Comparison of ENCODE assay signal across 29 cellular contexts in genomic region chr12:99879439-99879838, GRCh38.
"Had no signal": no experiment of that assay in that cellular context is flagged by ENCODE, and none has a peak within 500 bp of the region (broad histone marks: within the 10 kb centered on the region; RNA-seq: fewer than 3 reads in every experiment).

No MANE protein-coding gene starts in this region.

- H3K4me3 ChIP-seq: stomach, suprapubic skin, testis, thoracic aorta, thyroid gland, tibial artery, tibial nerve, transverse colon, upper lobe of left lung, upper lobe of right lung, uterus, vagina had no signal

- FAIRE-seq: urothelium cell line had no signal

- ATAC-seq: stimulated activated effector memory CD8-positive, alpha-beta T cell treated with anti-CD3 and anti-CD28 coated beads, Interleukin-12 subunit alpha, Interleukin-12 subunit beta, amount 100 ng/mL, for 72 hours; stimulated activated memory B cell treated with anti-CD40 and anti-IgM and Interleukin-4, amounts not matched to agents 10 μg/mL and 1 μg/mL and 100 μg/mL, for 72 hours; stimulated activated naive B cell treated with anti-CD40 and anti-IgM and Interleukin-4, amounts not matched to agents 10 μg/mL and 1 μg/mL and 100 μg/mL, for 72 hours; stimulated activated naive CD8-positive, alpha-beta T cell treated with anti-CD3 and anti-CD28 coated beads, Interleukin-15, amount 100 ng/mL, for 72 hours; stimulated activated naive CD8-positive, alpha-beta T cell treated with anti-CD3 and anti-CD28 coated beads, Interleukin-15, Interleukin-2, amounts not matched to agents 100 U/mL and 50 U/mL, for 24 hours; upper lobe of right lung had no signal

- H3K36me3 Mint-ChIP-seq: stimulated activated effector memory CD8-positive, alpha-beta T cell treated with anti-CD3 and anti-CD28 coated beads, Interleukin-12 subunit alpha, Interleukin-12 subunit beta, amount 100 ng/mL, for 72 hours; stimulated activated memory B cell treated with anti-CD40 and anti-IgM and Interleukin-4, amounts not matched to agents 10 μg/mL and 1 μg/mL and 100 μg/mL, for 72 hours; stimulated activated naive B cell treated with anti-CD40 and anti-IgM and Interleukin-4, amounts not matched to agents 10 μg/mL and 1 μg/mL and 100 μg/mL, for 72 hours; type B pancreatic cell had no signal

- DNase-seq: stimulated activated CD4-positive, alpha-beta T cell treated with anti-CD3 and anti-CD28 coated beads, Interleukin-2, amount 100 ng/mL, for 48 hours; stimulated activated CD4-positive, alpha-beta T cell treated with anti-CD3 and anti-CD28 coated beads, Interleukin-4, amount 100 ng/mL, for 1 hour; stimulated activated CD4-positive, alpha-beta T cell treated with anti-CD3 and anti-CD28 coated beads, Interleukin-4, amount 100 ng/mL, for 24 hours; stimulated activated CD4-positive, alpha-beta T cell treated with anti-CD3 and anti-CD28 coated beads, Interleukin-4, amount 100 ng/mL, for 4 hours; stimulated activated CD8-positive, alpha-beta memory T cell treated with anti-CD3 and anti-CD28 coated beads, Interleukin-4, amount 100 ng/mL, for 48 hours; stimulated activated naive B cell treated with anti-CD40 and anti-IgM and Interleukin-4, amounts not matched to agents 10 μg/mL and 1 μg/mL and 100 μg/mL, for 72 hours; stimulated activated naive CD4-positive, alpha-beta T cell; stimulated activated naive CD4-positive, alpha-beta T cell treated with Interleukin-2 at 50 U/mL for 16 hours; stimulated activated naive CD8-positive, alpha-beta T cell treated with anti-CD3 and anti-CD28 coated beads, Interleukin-15, amount 100 ng/mL, for 72 hours; stimulated activated naive CD8-positive, alpha-beta T cell treated with anti-CD3 and anti-CD28 coated beads, Interleukin-15, Interleukin-2, amounts not matched to agents 100 U/mL and 50 U/mL, for 24 hours; stomach; substantia nigra; testis; thyroid gland; tibial artery; transverse colon; trophoblast cell; upper lobe of left lung; upper lobe of right lung; uterus had no signal

- H3K4me1 Mint-ChIP-seq: stimulated activated effector memory CD8-positive, alpha-beta T cell treated with anti-CD3 and anti-CD28 coated beads, Interleukin-12 subunit alpha, Interleukin-12 subunit beta, amount 100 ng/mL, for 72 hours; stimulated activated memory B cell treated with anti-CD40 and anti-IgM and Interleukin-4, amounts not matched to agents 10 μg/mL and 1 μg/mL and 100 μg/mL, for 72 hours; stimulated activated naive B cell treated with anti-CD40 and anti-IgM and Interleukin-4, amounts not matched to agents 10 μg/mL and 1 μg/mL and 100 μg/mL, for 72 hours; stimulated activated naive CD8-positive, alpha-beta T cell treated with anti-CD3 and anti-CD28 coated beads, Interleukin-15, amount 100 ng/mL, for 72 hours had no signal

- H3K9me3 Mint-ChIP-seq: stimulated activated memory B cell treated with anti-CD40 and anti-IgM and Interleukin-4, amounts not matched to agents 10 μg/mL and 1 μg/mL and 100 μg/mL, for 72 hours; stimulated activated naive B cell treated with anti-CD40 and anti-IgM and Interleukin-4, amounts not matched to agents 10 μg/mL and 1 μg/mL and 100 μg/mL, for 72 hours; stimulated activated naive CD8-positive, alpha-beta T cell treated with anti-CD3 and anti-CD28 coated beads, Interleukin-15, Interleukin-2, amounts not matched to agents 100 ng/mL and 50 ng/mL, for 24 hours; type B pancreatic cell had no signal

- H3K9me3 ChIP-seq: stomach, suprapubic skin, testis, thoracic aorta, thyroid gland, tibial artery, tibial nerve, transverse colon, upper lobe of left lung, upper lobe of right lung, uterus, vagina had no signal

- H3K27ac Mint-ChIP-seq: stimulated activated effector memory CD8-positive, alpha-beta T cell treated with anti-CD3 and anti-CD28 coated beads, Interleukin-12 subunit alpha, Interleukin-12 subunit beta, amount 100 ng/mL, for 72 hours; stimulated activated memory B cell treated with anti-CD40 and anti-IgM and Interleukin-4, amounts not matched to agents 10 μg/mL and 1 μg/mL and 100 μg/mL, for 72 hours; stimulated activated naive B cell treated with anti-CD40 and anti-IgM and Interleukin-4, amounts not matched to agents 10 μg/mL and 1 μg/mL and 100 μg/mL, for 72 hours; stimulated activated naive CD8-positive, alpha-beta T cell treated with anti-CD3 and anti-CD28 coated beads, Interleukin-15, amount 100 ng/mL, for 72 hours; stimulated activated naive CD8-positive, alpha-beta T cell treated with anti-CD3 and anti-CD28 coated beads, Interleukin-15, Interleukin-2, amounts not matched to agents 100 ng/mL and 50 ng/mL, for 24 hours; type B pancreatic cell had no signal

- H3K27me3 Mint-ChIP-seq: stimulated activated memory B cell treated with anti-CD40 and anti-IgM and Interleukin-4, amounts not matched to agents 10 μg/mL and 1 μg/mL and 100 μg/mL, for 72 hours; stimulated activated naive B cell treated with anti-CD40 and anti-IgM and Interleukin-4, amounts not matched to agents 10 μg/mL and 1 μg/mL and 100 μg/mL, for 72 hours; stimulated activated naive CD8-positive, alpha-beta T cell treated with anti-CD3 and anti-CD28 coated beads, Interleukin-15, amount 100 ng/mL, for 72 hours; stimulated activated naive CD8-positive, alpha-beta T cell treated with anti-CD3 and anti-CD28 coated beads, Interleukin-15, Interleukin-2, amounts not matched to agents 100 ng/mL and 50 ng/mL, for 24 hours; type B pancreatic cell had no signal

- H3K36me3 ChIP-seq: stomach, suprapubic skin, thoracic aorta, thyroid gland, tibial artery, tibial nerve, transverse colon, upper lobe of left lung, upper lobe of right lung, uterus, vagina had no signal

- H3K4me1 ChIP-seq: stomach, suprapubic skin, testis, thyroid gland, tibial nerve, transverse colon, upper lobe of left lung, upper lobe of right lung, uterus, vagina had no signal

- H3K27me3 ChIP-seq: stomach, suprapubic skin, testis, thyroid gland, tibial artery, tibial nerve, transverse colon, upper lobe of left lung, upper lobe of right lung, uterus, vagina had no signal

- H3K27ac ChIP-seq: stomach, suprapubic skin, testis, thoracic aorta, thyroid gland, tibial artery, tibial nerve, transverse colon, upper lobe of left lung, upper lobe of right lung, uterus, vagina had no signal

- H3K4me3 Mint-ChIP-seq: stimulated activated effector memory CD8-positive, alpha-beta T cell treated with anti-CD3 and anti-CD28 coated beads, Interleukin-12 subunit alpha, Interleukin-12 subunit beta, amount 100 ng/mL, for 72 hours; stimulated activated memory B cell treated with anti-CD40 and anti-IgM and Interleukin-4, amounts not matched to agents 10 μg/mL and 1 μg/mL and 100 μg/mL, for 72 hours; stimulated activated naive B cell treated with anti-CD40 and anti-IgM and Interleukin-4, amounts not matched to agents 10 μg/mL and 1 μg/mL and 100 μg/mL, for 72 hours; stimulated activated naive CD8-positive, alpha-beta T cell treated with anti-CD3 and anti-CD28 coated beads, Interleukin-15, amount 100 ng/mL, for 72 hours; stimulated activated naive CD8-positive, alpha-beta T cell treated with anti-CD3 and anti-CD28 coated beads, Interleukin-15, Interleukin-2, amounts not matched to agents 100 ng/mL and 50 ng/mL, for 24 hours; type B pancreatic cell had no signal
